ENCODE assay signal across 18 cellular contexts in genomic region chr9:114307323-114308250, GRCh38. TPM values are rescaled to one million over a fixed set of nuclear protein-coding genes. Genes with fewer than 3 reads are reported as not detected.
DNase-seq lines count a peak whose midpoint lies in the region; ATAC-seq, FAIRE-seq and TF ChIP-seq lines count a peak whose summit lies in the region.
"Had no signal": no experiment of that assay in that cellular context is flagged by ENCODE, and none has a peak within 500 bp of the region (broad histone marks: within the 10 kb centered on the region; RNA-seq: fewer than 3 reads in every experiment).

No MANE protein-coding gene starts in this region.

- BruUV-seq in MCF 10A (replicated peaks; lab: Mats Ljungman, UMichigan) (no TSS peak), mammary epithelial cell (replicated peaks; lab: Mats Ljungman, UMichigan) (no TSS peak)

- H3K9me3 ChIP-seq in mammary epithelial cell (replicated peaks; ENCODE audit: insufficient read depth, low read length), result no peaks in the 10 kb centered on the region
- H3K9me3 ChIP-seq: thoracic aorta had no signal

- no peaks in the 10 kb centered on the region for H4K20me1 ChIP-seq in mammary epithelial cell (ENCODE audit: insufficient read depth, low read length)

- H3K4me1 Mint-ChIP-seq in MCF 10A (ENCODE audit: insufficient read depth, unreplicated experiment), result no peaks in the 10 kb centered on the region

- intact Hi-C loops in MCF 10A (cut with micrococcal nuclease), result no loop called here
- intact Hi-C loops in mammary epithelial cell (cut with micrococcal nuclease), result no loop called here

- H2AFZ ChIP-seq in mammary epithelial cell (ENCODE audit: low read depth, low read length), result no peak overlapping the region

- H3K4me3 ChIP-seq in mammary epithelial cell (replicated peaks in 1 of 3; ENCODE audit: insufficient read depth in 1 of 3, low read depth in 2 of 3, low read length in 3 of 3), result no peak overlapping the region
- H3K4me3 ChIP-seq in bronchial epithelial cell (ENCODE audit: low read depth, low read length), result no peak overlapping the region
- H3K4me3 ChIP-seq: thoracic aorta had no signal

- in situ Hi-C loops in mammary epithelial cell (cut with MboI; ENCODE audit: low sequenced_read_pairs in 2 of 2), result no loop called here

- H3K9ac ChIP-seq in mammary epithelial cell (ENCODE audit: insufficient read depth, low read length), result no peak overlapping the region

- CTCF ChIA-PET in MCF 10A (lab: Yijun Ruan, JAX), result interaction anchor here (0.5 to 1.3 kb wide), 5 partner anchors 13 to 1025 kb away, joined by 3 to 4 read pairs (median 3); no protein-coding TSS in a partner anchor
- CTCF ChIA-PET in mammary epithelial cell (lab: Charles Lee; ENCODE audit: low non-redundant PET), result no interaction called here

- no peaks in the 10 kb centered on the region for H3K36me3 Mint-ChIP-seq in MCF 10A (ENCODE audit: insufficient read depth, unreplicated experiment)

- POLR2A ChIA-PET in MCF 10A (lab: Yijun Ruan, JAX), result interaction anchor here (0.6 kb wide), 1 partner anchor 87 kb away, joined by 3 read pairs; no protein-coding TSS in a partner anchor

- no peak overlapping the region for H3K27ac ChIP-seq in mammary epithelial cell (ENCODE audit: insufficient read depth, low read depth, low read length)
- H3K27ac ChIP-seq: thoracic aorta had no signal

- no peaks in the 10 kb centered on the region for H3K9me3 Mint-ChIP-seq in MCF 10A (ENCODE audit: unreplicated experiment)
- H3K9me3 Mint-ChIP-seq: activated naive CD4-positive, alpha-beta T cell treated with anti-CD3 and anti-CD28 coated beads for 36 hours had no signal

- H3K4me1 ChIP-seq in mammary epithelial cell (ENCODE audit: insufficient read depth, low read length), result no peaks in the 10 kb centered on the region

- ATAC-seq in HG02588 (IDR thresholded peaks at IDR 0.05; ENCODE audit: unreplicated experiment) (no peak), GM18868 (IDR thresholded peaks at IDR 0.05; ENCODE audit: unreplicated experiment) (no peak)
- ATAC-seq: activated CD8-positive, alpha-beta T cell treated with anti-CD3 and anti-CD28 coated beads, Interleukin-2, amount 10 ng/mL, durations not matched to agents 7 days and 5 days; left colon had no signal

- no peaks in the 10 kb centered on the region for H3K27me3 ChIP-seq in mammary epithelial cell (ENCODE audit: insufficient read depth, low read length)
- no peaks in the 10 kb centered on the region for H3K27me3 ChIP-seq in bronchial epithelial cell (ENCODE audit: control insufficient read depth, insufficient read depth, low read length)

- H3K36me3 ChIP-seq in mammary epithelial cell (ENCODE audit: insufficient read depth, low read length) (peaks cover 2% of the 10 kb centered on the region), bronchial epithelial cell (ENCODE audit: control insufficient read depth, insufficient read depth, low read length) (peaks cover 14% of the 10 kb centered on the region)

- H3K4me3 Mint-ChIP-seq in MCF 10A (ENCODE audit: unreplicated experiment), result no peak overlapping the region
- H3K4me3 Mint-ChIP-seq: activated CD8-positive, alpha-beta T cell treated with anti-CD3 and anti-CD28 coated beads, Interleukin-2, amount 10 ng/mL, durations not matched to agents 7 days and 5 days; activated naive CD4-positive, alpha-beta T cell treated with anti-CD3 and anti-CD28 coated beads for 36 hours had no signal

- H3K4me2 ChIP-seq in mammary epithelial cell (ENCODE audit: insufficient read depth, low read depth, low read length), result no peak overlapping the region

- H3K27ac Mint-ChIP-seq in MCF 10A (ENCODE audit: low read depth, unreplicated experiment), result peak overlapping the region; percentile 43
- H3K27ac Mint-ChIP-seq: activated CD8-positive, alpha-beta T cell treated with anti-CD3 and anti-CD28 coated beads, Interleukin-2, amount 10 ng/mL, durations not matched to agents 7 days and 5 days; activated naive CD4-positive, alpha-beta T cell treated with anti-CD3 and anti-CD28 coated beads for 36 hours had no signal

- 88% methylated on average over 11 of the region's 13 CpGs for WGBS in mammary epithelial cell (ENCODE audit: low coverage, missing lambda C conversion rate)

- dilution Hi-C loops in mammary epithelial cell (cut with HindIII; ENCODE audit: low sequenced_read_pairs), result no loop called here

- no peaks in the 10 kb centered on the region for H3K79me2 ChIP-seq in mammary epithelial cell (ENCODE audit: insufficient read depth, low read length)

- no peak for TF ChIP-seq CTCF in MCF 10A (IDR thresholded peaks at IDR 0.05; ENCODE audit: unreplicated experiment)
- TF ChIP-seq CTCF in mammary epithelial cell (conservative IDR thresholded peaks at IDR 0.05 in 1 of 2, IDR thresholded peaks at IDR 0.05 in 1 of 2; ENCODE audit: extremely low read depth in 1 of 2, insufficient read depth in 1 of 2, low read depth in 1 of 2, low read length in 2 of 2), result no peak
- no peak for TF ChIP-seq CTCF in bronchial epithelial cell (IDR thresholded peaks at IDR 0.05; ENCODE audit: insufficient read depth, low read length, severe bottlenecking)

- H3K27me3 Mint-ChIP-seq in MCF 10A (ENCODE audit: insufficient read depth, unreplicated experiment), result no peaks in the 10 kb centered on the region

- FAIRE-seq in bronchial epithelial cell (lab: Jason Lieb, UNC), result peak; percentile 13
- FAIRE-seq: HTR-8/SVneo had no signal

- DNase-seq in MCF 10A (ENCODE audit: unreplicated experiment), result no peak
- DNase-seq in mammary epithelial cell, result no peak
- no peak for DNase-seq in bronchial epithelial cell (ENCODE audit: low read depth)
- DNase-seq in mesenteric fat pad (ENCODE audit: low spot score), result peak; percentile 62
- DNase-seq in ureter (ENCODE audit: low spot score), result peak; percentile 32
- no peak for DNase-seq in NCI-H2171 (lab: John Stamatoyannopoulos, UW)
- DNase-seq: activated CD8-positive, alpha-beta T cell treated with anti-CD3 and anti-CD28 coated beads, Interleukin-2, amount 10 ng/mL, durations not matched to agents 7 days and 5 days; activated naive CD4-positive, alpha-beta T cell treated with anti-CD3 and anti-CD28 coated beads for 36 hours; cerebellar nuclear complex; NCI-H187 treated with DMSO at 0.1 percent for 48 hours; NCI-H510A had no signal

RNA-seq across cellular contexts. Expression of gene ORM1, which starts 15.3 kb away (rescaled TPM):
- not detected in 2 replicates for total RNA-seq in MCF 10A (2022)
- not detected for total RNA-seq in mammary epithelial cell
- polyA plus RNA-seq in mammary epithelial cell, result not detected
- polyA minus RNA-seq in mammary epithelial cell, result not detected
- not detected in 2 replicates for total RNA-seq in bronchial epithelial cell
- total RNA-seq in mesenteric fat pad, result 0.64 TPM
- 3.3 TPM for total RNA-seq in ureter
- total RNA-seq: activated CD8-positive, alpha-beta T cell treated with anti-CD3 and anti-CD28 coated beads, Interleukin-2, amount 10 ng/mL, durations not matched to agents 7 days and 5 days; activated naive CD4-positive, alpha-beta T cell treated with anti-CD3 and anti-CD28 coated beads for 36 hours; left colon; SK-MEL-5; thoracic aorta had no signal

RNA-seq across cellular contexts. Expression of gene ORM2, which starts 22.1 kb away (rescaled TPM):
- total RNA-seq in MCF 10A (2022) (not detected in 2 replicates), mammary epithelial cell (not detected), bronchial epithelial cell (not detected in 2 replicates), mesenteric fat pad (not detected), ureter (not detected)
- polyA plus RNA-seq in mammary epithelial cell, result not detected
- polyA minus RNA-seq in mammary epithelial cell, result not detected
- total RNA-seq: activated CD8-positive, alpha-beta T cell treated with anti-CD3 and anti-CD28 coated beads, Interleukin-2, amount 10 ng/mL, durations not matched to agents 7 days and 5 days; activated naive CD4-positive, alpha-beta T cell treated with anti-CD3 and anti-CD28 coated beads for 36 hours; left colon; M059J; SK-MEL-5; thoracic aorta had no signal

Comparison
In these comparisons a context has a peak if more than half of its experiments do, and no peak if none do; other contexts are left out.
1. DNase-seq: peak in mesenteric fat pad (single experiment) and ureter (single experiment); none in MCF 10A (single experiment), mammary epithelial cell (single experiment), bronchial epithelial cell (single experiment) and NCI-H2171 (single experiment).